27 cellular contexts compared by ENCODE assay signal in the genomic region with DNA sequence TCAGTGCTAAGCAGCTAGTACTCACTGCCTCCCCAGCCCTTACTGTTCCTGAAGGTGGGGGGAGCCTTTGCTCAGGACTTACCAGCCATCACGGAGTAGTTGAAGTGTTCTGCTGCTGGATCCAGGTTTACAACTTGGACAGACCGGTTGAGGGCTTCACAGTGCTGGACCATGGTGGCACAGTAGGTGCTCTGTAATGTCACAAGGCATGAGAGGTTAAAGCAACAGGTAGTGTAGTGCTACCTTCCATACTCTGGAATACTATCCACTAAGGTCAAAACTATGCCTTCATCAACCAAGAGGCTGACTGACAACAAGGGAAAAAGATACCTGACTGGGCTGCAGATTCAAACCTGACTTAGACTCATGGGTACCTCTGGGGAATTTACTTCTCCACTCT.
"Had no signal": no experiment of that assay in that cellular context is flagged by ENCODE, and none has a peak within 500 bp of the region (broad histone marks: within the 10 kb centered on the region; RNA-seq: fewer than 3 reads in every experiment).

No MANE protein-coding gene starts in this region.

- H3K9me3 ChIP-seq: esophagus squamous epithelium, gastroesophageal sphincter had no signal

- DNase-seq: activated CD4-positive, alpha-beta memory T cell treated with anti-CD3 and anti-CD28 coated beads for 36 hours; activated CD4-positive, alpha-beta T cell treated with anti-CD3 and anti-CD28 coated beads for 36 hours; activated CD4-positive, alpha-beta T cell treated with anti-CD3 and anti-CD28 coated beads, Interleukin-2, amount 10 ng/mL, durations not matched to agents 24 days and 14 days; activated CD4-positive, CD25-positive, alpha-beta regulatory T cell; activated CD4-positive, CD25-positive, alpha-beta regulatory T cell treated with anti-CD3 and anti-CD28 coated beads, Interleukin-2, amount 50 U/mL, for 72 hours; activated CD8-positive, alpha-beta memory T cell treated with anti-CD3 and anti-CD28 coated beads, Interleukin-2, amount 10 ng/mL, durations not matched to agents 7 days and 5 days; activated CD8-positive, alpha-beta memory T cell treated with anti-CD3 and anti-CD28 coated beads, Interleukin-2, amount 50 U/mL, for 4 hours; activated CD8-positive, alpha-beta T cell treated with anti-CD3 and anti-CD28 coated beads, Interleukin-2, amount 10 ng/mL, durations not matched to agents 7 days and 5 days; activated gamma-delta T cell treated with Interleukin-2 at 50 U/mL for 16 hours; activated naive CD4-positive, alpha-beta T cell treated with anti-CD3 and anti-CD28 coated beads, Interleukin-2, amount 50 U/mL, for 16 hours; activated naive CD4-positive, alpha-beta T cell treated with Interleukin-2 at 50 U/mL for 16 hours; activated T-cell treated with anti-CD3 and anti-CD28 coated beads, Interleukin-2, amount 50 U/mL, for 1 hour; activated T-cell treated with anti-CD3 and anti-CD28 coated beads, Interleukin-2, amount 50 U/mL, for 48 hours; amniotic stem cell; anterior cingulate cortex; caudate nucleus; cortex of kidney; dermis blood vessel endothelial cell; effector CD4-positive, alpha-beta T cell; effector memory CD8-positive, alpha-beta T cell; esophagus squamous epithelium; foreskin melanocyte; T-helper 2 cell had no signal

- H3K27ac ChIP-seq: esophagus squamous epithelium, gastroesophageal sphincter had no signal

- H3K27me3 Mint-ChIP-seq: activated CD4-positive, alpha-beta memory T cell treated with anti-CD3 and anti-CD28 coated beads for 36 hours; activated CD4-positive, alpha-beta T cell treated with anti-CD3 and anti-CD28 coated beads for 36 hours; activated CD4-positive, alpha-beta T cell treated with anti-CD3 and anti-CD28 coated beads, Interleukin-2, amount 10 ng/mL, durations not matched to agents 24 days and 14 days; activated CD8-positive, alpha-beta memory T cell treated with anti-CD3 and anti-CD28 coated beads, Interleukin-2, amount 10 ng/mL, durations not matched to agents 7 days and 5 days; activated naive CD8-positive, alpha-beta T cell; effector memory CD8-positive, alpha-beta T cell had no signal

- H3K9me3 Mint-ChIP-seq: activated CD4-positive, alpha-beta memory T cell treated with anti-CD3 and anti-CD28 coated beads for 36 hours; activated CD4-positive, alpha-beta T cell treated with anti-CD3 and anti-CD28 coated beads, Interleukin-2, amount 10 ng/mL, durations not matched to agents 24 days and 14 days; activated T-helper 1 cell treated with anti-CD3 and anti-CD28 coated beads, Interleukin-12 subunit alpha, Interleukin-12 subunit beta, Interleukin-2, Interleukin-4 antibody, amounts not matched to agents 30 ng/mL and 10 ng/mL and 1 ng/mL, durations not matched to agents 14 hours and 24 hours and 36 hours; activated T-helper 2 cell treated with anti-CD3 and anti-CD28 coated beads, Interferon-gamma antibody, Interleukin-2, Interleukin-4, amounts not matched to agents 10 μg/mL and 5 μg/mL and 100 μg/mL, durations not matched to agents 14 hours and 24 hours and 36 hours; effector memory CD8-positive, alpha-beta T cell had no signal

- H3K4me3 ChIP-seq: esophagus squamous epithelium, gastroesophageal sphincter had no signal

- H3K27me3 ChIP-seq: esophagus squamous epithelium, gastroesophageal sphincter had no signal

- ATAC-seq: activated CD4-positive, alpha-beta T cell treated with anti-CD3 and anti-CD28 coated beads for 36 hours; activated CD8-positive, alpha-beta memory T cell treated with anti-CD3 and anti-CD28 coated beads, Interleukin-2, amount 10 ng/mL, durations not matched to agents 7 days and 5 days; activated CD8-positive, alpha-beta T cell treated with anti-CD3 and anti-CD28 coated beads, Interleukin-2, amount 10 ng/mL, durations not matched to agents 7 days and 5 days; effector memory CD8-positive, alpha-beta T cell; gastroesophageal sphincter had no signal

- H3K4me3 Mint-ChIP-seq: activated CD4-positive, alpha-beta memory T cell treated with anti-CD3 and anti-CD28 coated beads for 36 hours; activated CD4-positive, alpha-beta T cell treated with anti-CD3 and anti-CD28 coated beads for 36 hours; activated CD4-positive, alpha-beta T cell treated with anti-CD3 and anti-CD28 coated beads, Interleukin-2, amount 10 ng/mL, durations not matched to agents 24 days and 14 days; activated CD8-positive, alpha-beta memory T cell treated with anti-CD3 and anti-CD28 coated beads, Interleukin-2, amount 10 ng/mL, durations not matched to agents 7 days and 5 days; activated CD8-positive, alpha-beta T cell treated with anti-CD3 and anti-CD28 coated beads, Interleukin-2, amount 10 ng/mL, durations not matched to agents 7 days and 5 days; activated T-helper 1 cell treated with anti-CD3 and anti-CD28 coated beads, Interleukin-12 subunit alpha, Interleukin-12 subunit beta, Interleukin-2, Interleukin-4 antibody, amounts not matched to agents 30 ng/mL and 10 ng/mL and 1 ng/mL, durations not matched to agents 14 hours and 24 hours and 36 hours; effector memory CD8-positive, alpha-beta T cell had no signal

- H3K27ac Mint-ChIP-seq: activated CD4-positive, alpha-beta memory T cell treated with anti-CD3 and anti-CD28 coated beads for 36 hours; activated CD4-positive, alpha-beta T cell treated with anti-CD3 and anti-CD28 coated beads for 36 hours; activated CD4-positive, alpha-beta T cell treated with anti-CD3 and anti-CD28 coated beads, Interleukin-2, amount 10 ng/mL, durations not matched to agents 24 days and 14 days; activated CD8-positive, alpha-beta memory T cell treated with anti-CD3 and anti-CD28 coated beads, Interleukin-2, amount 10 ng/mL, durations not matched to agents 7 days and 5 days; activated CD8-positive, alpha-beta T cell treated with anti-CD3 and anti-CD28 coated beads, Interleukin-2, amount 10 ng/mL, durations not matched to agents 7 days and 5 days; activated naive CD8-positive, alpha-beta T cell; activated T-helper 1 cell treated with anti-CD3 and anti-CD28 coated beads, Interleukin-12 subunit alpha, Interleukin-12 subunit beta, Interleukin-2, Interleukin-4 antibody, amounts not matched to agents 30 ng/mL and 10 ng/mL and 1 ng/mL, durations not matched to agents 14 hours and 24 hours and 36 hours; activated T-helper 2 cell treated with anti-CD3 and anti-CD28 coated beads, Interferon-gamma antibody, Interleukin-2, Interleukin-4, amounts not matched to agents 10 μg/mL and 5 μg/mL and 100 μg/mL, durations not matched to agents 14 hours and 24 hours and 36 hours; effector memory CD8-positive, alpha-beta T cell had no signal
